ENCODE assay signal across 8 cellular contexts in genomic region chr7:155198901-155199845, GRCh38.
DNase-seq lines count a peak whose midpoint lies in the region; ATAC-seq and TF ChIP-seq lines count a peak whose summit lies in the region.

No MANE protein-coding gene starts in this region.

- H3K27ac ChIP-seq in Peyer's patch, result no peak overlapping the region

- no peaks in the 10 kb centered on the region for H3K36me3 ChIP-seq in Peyer's patch

- intact Hi-C loops in left ventricle myocardium superior (cut with micrococcal nuclease), result loop anchor here (10.0 kb wide), 1 partner anchor 146 kb away; no protein-coding TSS in a partner anchor

- no peak overlapping the region for H3K4me3 ChIP-seq in Peyer's patch

- peak; percentile 69 to 76 for DNase-seq in activated T-cell treated with anti-CD3 and anti-CD28 coated beads, Interleukin-2, amount 50 U/mL, for 48 hours
- peak; percentile 31 to 51 for DNase-seq in stimulated activated CD4-positive, alpha-beta T cell treated with anti-CD3 and anti-CD28 coated beads, Interleukin-15, amount 100 ng/mL, for 48 hours (ENCODE audit: low read depth in 2 of 2)
- DNase-seq in left ventricle myocardium superior, result no peak
- no peak for DNase-seq in HuH-7.5 (ENCODE audit: low spot score)
- no peak for DNase-seq in AG20443 (ENCODE audit: low spot score)
- no peak for DNase-seq in Peyer's patch

- no peak for TF ChIP-seq POLR2A in Peyer's patch (IDR thresholded peaks at IDR 0.05)

- ATAC-seq in GM18858 (IDR thresholded peaks at IDR 0.05; ENCODE audit: unreplicated experiment) (peak; percentile 79), HG02884 (IDR thresholded peaks at IDR 0.05; ENCODE audit: unreplicated experiment) (peak; percentile 92), left ventricle myocardium superior (no peak)

- no peak for TF ChIP-seq CTCF in Peyer's patch (IDR thresholded peaks at IDR 0.05)

- H3K4me1 ChIP-seq in Peyer's patch, result no peaks in the 10 kb centered on the region

- peaks cover 0 to 12% (median 1%) of the 10 kb centered on the region in 4 donors for H3K9me3 ChIP-seq in Peyer's patch

- no peaks in the 10 kb centered on the region for H3K27me3 ChIP-seq in Peyer's patch

Comparison
In these comparisons a context has a peak if more than half of its experiments do, and no peak if none do; other contexts are left out.
1. DNase-seq: peak in activated T-cell treated with anti-CD3 and anti-CD28 coated beads, Interleukin-2, amount 50 U/mL, for 48 hours (2 of 2) and stimulated activated CD4-positive, alpha-beta T cell treated with anti-CD3 and anti-CD28 coated beads, Interleukin-15, amount 100 ng/mL, for 48 hours (2 of 2); none in left ventricle myocardium superior (single experiment), HuH-7.5 (single experiment), AG20443 (single experiment) and Peyer's patch (0 of 3).